ENCODE assay signal across 9 cellular contexts in the genomic region with DNA sequence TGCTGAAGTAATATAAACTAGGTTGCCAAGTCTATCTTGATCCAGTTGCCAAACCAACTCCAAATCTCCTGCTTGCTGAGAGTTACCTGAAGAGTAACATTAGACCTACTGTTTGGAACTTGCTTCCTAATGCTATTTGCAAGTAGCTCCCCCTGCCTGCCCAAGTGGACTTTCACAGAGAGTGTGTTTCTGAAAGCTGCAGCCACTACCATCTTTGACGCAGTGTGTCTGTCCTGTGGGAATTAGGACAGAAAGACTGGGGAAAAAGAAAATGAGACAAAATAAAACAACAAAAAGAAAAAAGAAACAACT.
DNase-seq lines count a peak whose midpoint lies in the region; ATAC-seq and TF ChIP-seq lines count a peak whose summit lies in the region.
"Had no signal": no experiment of that assay in that cellular context is flagged by ENCODE, and none has a peak within 500 bp of the region (broad histone marks: within the 10 kb centered on the region; RNA-seq: fewer than 3 reads in every experiment).

No MANE protein-coding gene starts in this region.

- peaks cover 3% of the 10 kb centered on the region for H3K9me3 Mint-ChIP-seq in neural progenitor cell
- H3K9me3 Mint-ChIP-seq: IgD-negative memory B cell had no signal

- H3K9ac ChIP-seq in neural progenitor cell, result no peak overlapping the region

- no peak overlapping the region for H3K4me2 ChIP-seq in neural progenitor cell

- no peak overlapping the region for H3K27ac ChIP-seq in neural progenitor cell

- H3K4me3 ChIP-seq in epithelial cell of esophagus (ENCODE audit: low read length) (no peak overlapping the region), neural progenitor cell (no peak overlapping the region)

- no peaks in the 10 kb centered on the region for H3K4me1 ChIP-seq in neural progenitor cell

- TF ChIP-seq CTCF in epithelial cell of esophagus (IDR thresholded peaks at IDR 0.05; ENCODE audit: insufficient read depth, low read depth, low read length, missing control alignments) (peak; percentile 76), neural progenitor cell (IDR thresholded peaks at IDR 0.05) (peak; percentile 52)

- no peaks in the 10 kb centered on the region for H4K20me1 ChIP-seq in neural progenitor cell (ENCODE audit: low read depth)

- no peaks in the 10 kb centered on the region for H3K9me3 ChIP-seq in neural progenitor cell (ENCODE audit: low read depth)

- no peaks in the 10 kb centered on the region for H3K27me3 ChIP-seq in neural progenitor cell

- no peaks in the 10 kb centered on the region for H3K27me3 Mint-ChIP-seq in neural progenitor cell (ENCODE audit: insufficient read depth, low read depth)
- H3K27me3 Mint-ChIP-seq: IgD-negative memory B cell had no signal

- peaks cover 10% of the 10 kb centered on the region for H3K4me1 Mint-ChIP-seq in neural progenitor cell

- DNase-seq in NCI-H1092 (lab: John Stamatoyannopoulos, UW) (peak; percentile 4), NCI-H1092 treated with DMSO at 0.1 percent for 48 hours (lab: John Stamatoyannopoulos, UW) (no peak), NCI-H748 treated with DMSO at 0.1 percent for 48 hours (lab: John Stamatoyannopoulos, UW) (peak; percentile 9), epithelial cell of esophagus (ENCODE audit: low read depth) (peak; percentile 79), neural progenitor cell (ENCODE audit: low spot score) (peak; percentile 54), hepatic stellate cell (ENCODE audit: low spot score) (no peak), NCI-H187 treated with DMSO at 0.1 percent for 48 hours (lab: John Stamatoyannopoulos, UW) (no peak)

- no peaks in the 10 kb centered on the region for H3F3A ChIP-seq in neural progenitor cell (ENCODE audit: low read depth)

- H3K36me3 ChIP-seq in neural progenitor cell, result no peaks in the 10 kb centered on the region

- H2AFZ ChIP-seq in neural progenitor cell (replicated peaks), result no peak overlapping the region

- H3K4me3 Mint-ChIP-seq in neural progenitor cell, result no peak overlapping the region
- H3K4me3 Mint-ChIP-seq: IgD-negative memory B cell had no signal

- no peaks in the 10 kb centered on the region for H3K36me3 Mint-ChIP-seq in neural progenitor cell

- H3K27ac Mint-ChIP-seq in neural progenitor cell, result no peak overlapping the region
- H3K27ac Mint-ChIP-seq: IgD-negative memory B cell had no signal

- no peaks in the 10 kb centered on the region for H3K79me2 ChIP-seq in neural progenitor cell (ENCODE audit: low read depth)

- ATAC-seq in GM21619 (IDR thresholded peaks at IDR 0.05; ENCODE audit: unreplicated experiment), result no peak

Comparison
In these comparisons a context has a peak if more than half of its experiments do, and no peak if none do; other contexts are left out.
1. DNase-seq: peak in NCI-H1092 (single experiment), NCI-H748 treated with DMSO at 0.1 percent for 48 hours (single experiment), epithelial cell of esophagus (single experiment) and neural progenitor cell (single experiment); none in NCI-H1092 treated with DMSO at 0.1 percent for 48 hours (single experiment), hepatic stellate cell (single experiment) and NCI-H187 treated with DMSO at 0.1 percent for 48 hours (single experiment).